In the genomic region with DNA sequence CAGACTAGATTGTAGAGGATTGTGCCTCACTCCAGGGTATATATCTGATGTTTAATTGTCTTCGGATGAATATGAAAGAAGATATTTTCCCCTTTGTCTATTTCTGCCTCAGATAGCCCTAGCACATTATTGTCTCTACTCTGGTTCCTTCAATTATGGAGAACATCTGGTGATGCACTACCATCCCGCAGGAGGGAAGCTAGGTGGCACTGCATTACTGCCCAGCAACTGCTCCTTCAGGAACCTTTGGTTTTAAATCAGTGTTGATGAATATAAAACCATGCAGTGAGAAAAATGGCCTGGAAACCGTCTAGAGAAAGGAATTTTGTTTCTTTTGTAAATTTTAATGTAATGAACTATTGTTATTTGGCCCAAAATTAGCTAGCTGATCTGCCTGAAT, we compare ENCODE assay signal across 2 cellular contexts.
A peak's percentile ranks its signal among the peaks of the same experiment; 100 is the strongest.
TF ChIP-seq lines count a peak whose summit lies in the region.

No MANE protein-coding gene starts in this region.

TF ChIP-seq in GM12878, 131 proteins besides CTCF, POLR2A, EP300 and RAD21:
- TF ChIP-seq, protein P1, sequence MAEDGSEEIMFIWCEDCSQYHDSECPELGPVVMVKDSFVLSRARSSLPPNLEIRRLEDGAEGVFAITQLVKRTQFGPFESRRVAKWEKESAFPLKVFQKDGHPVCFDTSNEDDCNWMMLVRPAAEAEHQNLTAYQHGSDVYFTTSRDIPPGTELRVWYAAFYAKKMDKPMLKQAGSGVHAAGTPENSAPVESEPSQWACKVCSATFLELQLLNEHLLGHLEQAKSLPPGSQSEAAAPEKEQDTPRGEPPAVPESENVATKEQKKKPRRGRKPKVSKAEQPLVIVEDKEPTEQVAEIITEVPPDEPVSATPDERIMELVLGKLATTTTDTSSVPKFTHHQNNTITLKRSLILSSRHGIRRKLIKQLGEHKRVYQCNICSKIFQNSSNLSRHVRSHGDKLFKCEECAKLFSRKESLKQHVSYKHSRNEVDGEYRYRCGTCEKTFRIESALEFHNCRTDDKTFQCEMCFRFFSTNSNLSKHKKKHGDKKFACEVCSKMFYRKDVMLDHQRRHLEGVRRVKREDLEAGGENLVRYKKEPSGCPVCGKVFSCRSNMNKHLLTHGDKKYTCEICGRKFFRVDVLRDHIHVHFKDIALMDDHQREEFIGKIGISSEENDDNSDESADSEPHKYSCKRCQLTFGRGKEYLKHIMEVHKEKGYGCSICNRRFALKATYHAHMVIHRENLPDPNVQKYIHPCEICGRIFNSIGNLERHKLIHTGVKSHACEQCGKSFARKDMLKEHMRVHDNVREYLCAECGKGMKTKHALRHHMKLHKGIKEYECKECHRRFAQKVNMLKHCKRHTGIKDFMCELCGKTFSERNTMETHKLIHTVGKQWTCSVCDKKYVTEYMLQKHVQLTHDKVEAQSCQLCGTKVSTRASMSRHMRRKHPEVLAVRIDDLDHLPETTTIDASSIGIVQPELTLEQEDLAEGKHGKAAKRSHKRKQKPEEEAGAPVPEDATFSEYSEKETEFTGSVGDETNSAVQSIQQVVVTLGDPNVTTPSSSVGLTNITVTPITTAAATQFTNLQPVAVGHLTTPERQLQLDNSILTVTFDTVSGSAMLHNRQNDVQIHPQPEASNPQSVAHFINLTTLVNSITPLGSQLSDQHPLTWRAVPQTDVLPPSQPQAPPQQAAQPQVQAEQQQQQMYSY (CRISPR knock-in tag; IDR thresholded peaks at IDR 0.05): no peak
- TF ChIP-seq SMC3 (IDR thresholded peaks at IDR 0.05; ENCODE audit: borderline replicate concordance, low read length): peak; percentile 54; the same call in 1 of the 2 replicates

TF ChIP-seq in HepG2, 621 proteins besides CTCF, POLR2A, EP300 and RAD21 (continued from another document):
- TF ChIP-seq SP5 (CRISPR knock-in tag; IDR thresholded peaks at IDR 0.05; ENCODE audit: borderline replicate concordance, low read depth) (no peak), CCDC6 (CRISPR knock-in tag; IDR thresholded peaks at IDR 0.05) (no peak), ZNF350 (CRISPR knock-in tag; IDR thresholded peaks at IDR 0.05; ENCODE audit: borderline replicate concordance, low read depth) (no peak), ISX (CRISPR knock-in tag; conservative IDR thresholded peaks at IDR 0.05) (no peak), YY1 (IDR thresholded peaks at IDR 0.05; ENCODE audit: insufficient read depth, insufficient replicate concordance, low read depth, low read length) (no peak), ONECUT2 (CRISPR knock-in tag; IDR thresholded peaks at IDR 0.05) (no peak), SMC3 (IDR thresholded peaks at IDR 0.05; ENCODE audit: low read length) (peak; percentile 34; the same call in 1 of the 2 replicates), KAT8 (CRISPR knock-in tag; IDR thresholded peaks at IDR 0.05) (no peak)
- TF ChIP-seq, protein P2, sequence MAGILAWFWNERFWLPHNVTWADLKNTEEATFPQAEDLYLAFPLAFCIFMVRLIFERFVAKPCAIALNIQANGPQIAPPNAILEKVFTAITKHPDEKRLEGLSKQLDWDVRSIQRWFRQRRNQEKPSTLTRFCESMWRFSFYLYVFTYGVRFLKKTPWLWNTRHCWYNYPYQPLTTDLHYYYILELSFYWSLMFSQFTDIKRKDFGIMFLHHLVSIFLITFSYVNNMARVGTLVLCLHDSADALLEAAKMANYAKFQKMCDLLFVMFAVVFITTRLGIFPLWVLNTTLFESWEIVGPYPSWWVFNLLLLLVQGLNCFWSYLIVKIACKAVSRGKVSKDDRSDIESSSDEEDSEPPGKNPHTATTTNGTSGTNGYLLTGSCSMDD (CRISPR knock-in tag; IDR thresholded peaks at IDR 0.05): no peak
TF ChIP-seq in HepG2: peak in this region for 2.
